Comparison of ENCODE assay signal across 8 cellular contexts in the genomic region with DNA sequence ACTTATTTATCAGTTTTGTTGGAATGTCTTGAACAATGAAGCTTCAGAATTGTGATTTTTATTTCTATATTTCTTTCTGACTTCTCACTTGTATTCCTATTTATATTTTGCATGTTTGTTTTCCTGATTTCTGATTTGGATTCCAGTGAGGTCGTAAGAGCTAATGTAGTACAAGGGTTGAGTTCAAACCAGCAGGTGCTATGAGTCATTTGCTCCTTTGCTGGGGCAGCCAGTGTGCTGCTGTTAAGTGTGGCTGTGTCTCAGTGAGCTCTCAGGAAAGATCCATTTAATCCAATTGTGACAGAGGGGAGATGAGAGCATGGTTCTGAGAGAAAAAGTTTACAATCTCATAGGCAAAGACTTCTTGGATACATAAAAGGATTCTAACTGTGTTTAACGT. TPM values are rescaled to one million over a fixed set of nuclear protein-coding genes. Genes with fewer than 3 reads are reported as not detected.
DNase-seq lines count a peak whose midpoint lies in the region; ATAC-seq lines count a peak whose summit lies in the region.

No MANE protein-coding gene starts in this region.

- ATAC-seq in HG02678 (IDR thresholded peaks at IDR 0.05; ENCODE audit: unreplicated experiment) (no peak), HG02973 (IDR thresholded peaks at IDR 0.05; ENCODE audit: unreplicated experiment) (no peak)

- in situ Hi-C loops in ACHN (cut with HindIII; ENCODE audit: low pct_ligation_motif_present, low pct_unique_long_range_greater_than_20kb, low sequenced_read_pairs), result no loop called here

- peak; percentile 73 for DNase-seq in ACHN
- peak; percentile 56 for DNase-seq in HT1080 (ENCODE audit: low read depth)
- DNase-seq in astrocyte of the hippocampus (ENCODE audit: low read depth, low spot score), result peak; percentile 65
- peak; percentile 70 for DNase-seq in islet precursor cell
- DNase-seq in activated effector memory CD4-positive, alpha-beta T cell treated with Interleukin-2 at 50 U/mL for 16 hours, result no peak
- no peak for DNase-seq in SIG-M5 (lab: John Stamatoyannopoulos, UW)

RNA-seq across cellular contexts. Expression of a gene that starts 48.6 kb away (rescaled TPM):
- 23.8 and 26.7 TPM in 2 replicates for total RNA-seq in HT1080 (2014; rRNA removed; shearing (Covaris generic))
- 30.4 and 36.5 TPM in 2 replicates for polyA plus RNA-seq in HT1080 (2015; cell fraction: cytosol; rRNA removed)
- polyA plus RNA-seq in HT1080 (2015; cell fraction: nucleus; rRNA removed), result 35.9 and 36.4 TPM in 2 replicates

Comparison
In these comparisons a context has a peak if more than half of its experiments do, and no peak if none do; other contexts are left out.
1. DNase-seq: peak in ACHN (single experiment), HT1080 (single experiment), astrocyte of the hippocampus (single experiment) and islet precursor cell (single experiment); none in activated effector memory CD4-positive, alpha-beta T cell treated with Interleukin-2 at 50 U/mL for 16 hours (single experiment) and SIG-M5 (single experiment).